23 cellular contexts compared by ENCODE assay signal in genomic region chr15:62369454-62369853, GRCh38.
"Had no signal": no experiment of that assay in that cellular context is flagged by ENCODE, and none has a peak within 500 bp of the region (broad histone marks: within the 10 kb centered on the region; RNA-seq: fewer than 3 reads in every experiment).

No MANE protein-coding gene starts in this region.

- H3K27ac Mint-ChIP-seq: memory B cell; natural killer cell; stimulated activated effector memory CD8-positive, alpha-beta T cell treated with anti-CD3 and anti-CD28 coated beads, Interleukin-12 subunit alpha, Interleukin-12 subunit beta, amount 100 ng/mL, for 72 hours had no signal

- H3K9me3 ChIP-seq: gastrocnemius medialis, ovary, psoas muscle, stomach, thyroid gland, vagina had no signal

- H3K9me3 Mint-ChIP-seq: memory B cell; natural killer cell; stimulated activated effector memory CD8-positive, alpha-beta T cell treated with anti-CD3 and anti-CD28 coated beads, Interleukin-12 subunit alpha, Interleukin-12 subunit beta, amount 100 ng/mL, for 72 hours had no signal

- H3K4me1 Mint-ChIP-seq: memory B cell; natural killer cell; stimulated activated effector memory CD8-positive, alpha-beta T cell treated with anti-CD3 and anti-CD28 coated beads, Interleukin-12 subunit alpha, Interleukin-12 subunit beta, amount 100 ng/mL, for 72 hours had no signal

- H3K4me1 ChIP-seq: gastrocnemius medialis, psoas muscle, stomach, thyroid gland, vagina had no signal

- H3K27me3 ChIP-seq: gastrocnemius medialis, ovary, thyroid gland, vagina had no signal

- H3K36me3 Mint-ChIP-seq: memory B cell; natural killer cell; stimulated activated effector memory CD8-positive, alpha-beta T cell treated with anti-CD3 and anti-CD28 coated beads, Interleukin-12 subunit alpha, Interleukin-12 subunit beta, amount 100 ng/mL, for 72 hours had no signal

- H3K4me3 ChIP-seq: dorsolateral prefrontal cortex, gastrocnemius medialis, lung, ovary, psoas muscle, stomach, thyroid gland, vagina had no signal

- DNase-seq: dorsolateral prefrontal cortex; effector CD4-positive, alpha-beta T cell; foreskin fibroblast; gastrocnemius medialis; head of caudate nucleus; kidney; natural killer cell; occipital lobe; ovary; posterior cingulate gyrus; psoas muscle; stimulated activated CD4-positive, alpha-beta T cell treated with anti-CD3 and anti-CD28 coated beads, Interleukin-2, amount 100 ng/mL, for 24 hours; stimulated activated CD4-positive, alpha-beta T cell treated with anti-CD3 and anti-CD28 coated beads, Interleukin-4, amount 100 ng/mL, for 24 hours; stimulated activated naive CD4-positive, alpha-beta T cell treated with Interleukin-2 at 50 U/mL for 16 hours; stomach; thyroid gland; trophoblast cell had no signal

- H3K27ac ChIP-seq: dorsolateral prefrontal cortex, gastrocnemius medialis, ovary, psoas muscle, stomach, thyroid gland, vagina had no signal

- ATAC-seq: gastrocnemius medialis; left lobe of liver; natural killer cell; psoas muscle; sciatic nerve; stimulated activated effector memory CD8-positive, alpha-beta T cell treated with anti-CD3 and anti-CD28 coated beads, Interleukin-12 subunit alpha, Interleukin-12 subunit beta, amount 100 ng/mL, for 72 hours had no signal

- H3K4me3 Mint-ChIP-seq: memory B cell; natural killer cell; stimulated activated effector memory CD8-positive, alpha-beta T cell treated with anti-CD3 and anti-CD28 coated beads, Interleukin-12 subunit alpha, Interleukin-12 subunit beta, amount 100 ng/mL, for 72 hours had no signal

- FAIRE-seq: kidney had no signal

- H3K36me3 ChIP-seq: gastrocnemius medialis, ovary, stomach, thyroid gland, vagina had no signal
